ENCODE assay signal across 8 cellular contexts in genomic region chr1:221994274-221994698, GRCh38.
DNase-seq lines count a peak whose midpoint lies in the region; ATAC-seq lines count a peak whose summit lies in the region.
"Had no signal": no experiment of that assay in that cellular context is flagged by ENCODE, and none has a peak within 500 bp of the region (broad histone marks: within the 10 kb centered on the region; RNA-seq: fewer than 3 reads in every experiment).

No MANE protein-coding gene starts in this region.

- H3K9me3 Mint-ChIP-seq in activated T-helper 1 cell treated with anti-CD3 and anti-CD28 coated beads, Interleukin-12 subunit alpha, Interleukin-12 subunit beta, Interleukin-2, Interleukin-4 antibody, amounts not matched to agents 30 ng/mL and 10 ng/mL and 1 ng/mL, durations not matched to agents 14 hours and 24 hours and 36 hours, result peaks cover 17% of the 10 kb centered on the region
- H3K9me3 Mint-ChIP-seq: IgD-negative memory B cell had no signal

- no peak for DNase-seq in activated T-helper 1 cell treated with anti-CD3 and anti-CD28 coated beads, Interleukin-12 subunit alpha, Interleukin-12 subunit beta, Interleukin-2, Interleukin-4 antibody, amounts not matched to agents 30 ng/mL and 10 ng/mL and 1 ng/mL, durations not matched to agents 14 hours and 24 hours and 36 hours (ENCODE audit: low spot score)
- peak; percentile 6 to 13 (median 11) for DNase-seq in stimulated activated CD4-positive, alpha-beta T cell treated with anti-CD3 and anti-CD28 coated beads, TNF-alpha, amount 100 ng/mL, for 48 hours (ENCODE audit: low read depth in 3 of 3)
- no peak for DNase-seq in NCI-H1930 (lab: John Stamatoyannopoulos, UW)
- DNase-seq in occipital lobe (lab: John Stamatoyannopoulos, UW), result no peak
- DNase-seq in effector CD8-positive, alpha-beta T cell (lab: John Stamatoyannopoulos, UW), result no peak

- intact Hi-C loops in activated T-helper 1 cell treated with anti-CD3 and anti-CD28 coated beads, Interleukin-12 subunit alpha, Interleukin-12 subunit beta, Interleukin-2, Interleukin-4 antibody, amounts not matched to agents 30 ng/mL and 10 ng/mL and 1 ng/mL, durations not matched to agents 14 hours and 24 hours and 36 hours (cut with micrococcal nuclease), result loop anchor here (1.0 to 10.0 kb wide), 10 partner anchors 32 to 661 kb away; partner anchors contain the start of gene DUSP10

- H3K27ac Mint-ChIP-seq in activated T-helper 1 cell treated with anti-CD3 and anti-CD28 coated beads, Interleukin-12 subunit alpha, Interleukin-12 subunit beta, Interleukin-2, Interleukin-4 antibody, amounts not matched to agents 30 ng/mL and 10 ng/mL and 1 ng/mL, durations not matched to agents 14 hours and 24 hours and 36 hours, result peak overlapping the region; percentile 77
- H3K27ac Mint-ChIP-seq: IgD-negative memory B cell had no signal

- H3K36me3 Mint-ChIP-seq in activated T-helper 1 cell treated with anti-CD3 and anti-CD28 coated beads, Interleukin-12 subunit alpha, Interleukin-12 subunit beta, Interleukin-2, Interleukin-4 antibody, amounts not matched to agents 30 ng/mL and 10 ng/mL and 1 ng/mL, durations not matched to agents 14 hours and 24 hours and 36 hours (ENCODE audit: low read depth), result peaks cover 3% of the 10 kb centered on the region

- peaks cover 40% of the 10 kb centered on the region for H3K4me1 Mint-ChIP-seq in activated T-helper 1 cell treated with anti-CD3 and anti-CD28 coated beads, Interleukin-12 subunit alpha, Interleukin-12 subunit beta, Interleukin-2, Interleukin-4 antibody, amounts not matched to agents 30 ng/mL and 10 ng/mL and 1 ng/mL, durations not matched to agents 14 hours and 24 hours and 36 hours (ENCODE audit: low read depth)

- peaks cover 2% of the 10 kb centered on the region for H3K27me3 Mint-ChIP-seq in activated T-helper 1 cell treated with anti-CD3 and anti-CD28 coated beads, Interleukin-12 subunit alpha, Interleukin-12 subunit beta, Interleukin-2, Interleukin-4 antibody, amounts not matched to agents 30 ng/mL and 10 ng/mL and 1 ng/mL, durations not matched to agents 14 hours and 24 hours and 36 hours (ENCODE audit: insufficient read depth)
- H3K27me3 Mint-ChIP-seq: IgD-negative memory B cell had no signal

- ATAC-seq in GM19351 (IDR thresholded peaks at IDR 0.05; ENCODE audit: unreplicated experiment) (peak; percentile 73), HG03060 (IDR thresholded peaks at IDR 0.05; ENCODE audit: low read depth, unreplicated experiment) (peak; percentile 56)

- H3K4me3 Mint-ChIP-seq in activated T-helper 1 cell treated with anti-CD3 and anti-CD28 coated beads, Interleukin-12 subunit alpha, Interleukin-12 subunit beta, Interleukin-2, Interleukin-4 antibody, amounts not matched to agents 30 ng/mL and 10 ng/mL and 1 ng/mL, durations not matched to agents 14 hours and 24 hours and 36 hours, result no peak overlapping the region
- H3K4me3 Mint-ChIP-seq: IgD-negative memory B cell had no signal

Comparison
In these comparisons a context has a peak if more than half of its experiments do, and no peak if none do; other contexts are left out.
1. DNase-seq: peak in stimulated activated CD4-positive, alpha-beta T cell treated with anti-CD3 and anti-CD28 coated beads, TNF-alpha, amount 100 ng/mL, for 48 hours (3 of 3); none in activated T-helper 1 cell treated with anti-CD3 and anti-CD28 coated beads, Interleukin-12 subunit alpha, Interleukin-12 subunit beta, Interleukin-2, Interleukin-4 antibody, amounts not matched to agents 30 ng/mL and 10 ng/mL and 1 ng/mL, durations not matched to agents 14 hours and 24 hours and 36 hours (single experiment), NCI-H1930 (0 of 2), occipital lobe (single experiment) and effector CD8-positive, alpha-beta T cell (single experiment).